Comparison of ENCODE assay signal across 28 cellular contexts in genomic region chr9:22976454-22976853, GRCh38.
DNase-seq lines count a peak whose midpoint lies in the region; ATAC-seq and TF ChIP-seq lines count a peak whose summit lies in the region.
"Had no signal": no experiment of that assay in that cellular context is flagged by ENCODE, and none has a peak within 500 bp of the region (broad histone marks: within the 10 kb centered on the region; RNA-seq: fewer than 3 reads in every experiment).

No MANE protein-coding gene starts in this region.

- H3K27me3 ChIP-seq in foreskin keratinocyte: no peaks in the 10 kb centered on the region
- no peaks in the 10 kb centered on the region for H3K27me3 ChIP-seq in psoas muscle (ENCODE audit: insufficient read depth in 3 of 3, low read length in 2 of 3)
- H3K27me3 ChIP-seq: gastrocnemius medialis, left lung, neural progenitor cell, right lobe of liver, upper lobe of left lung had no signal

- H3K4me1 ChIP-seq in foreskin keratinocyte (no peaks in the 10 kb centered on the region), psoas muscle (no peaks in the 10 kb centered on the region)
- H3K4me1 ChIP-seq: gastrocnemius medialis, left lung, right lobe of liver, upper lobe of left lung had no signal

- H3K9me3 ChIP-seq in psoas muscle: no peaks in the 10 kb centered on the region
- H3K9me3 ChIP-seq: gastrocnemius medialis, left lung, right lobe of liver, upper lobe of left lung had no signal

- no peak overlapping the region for H3K27ac ChIP-seq in foreskin keratinocyte
- H3K27ac ChIP-seq in psoas muscle: no peak overlapping the region
- H3K27ac ChIP-seq: epithelial cell of prostate, gastrocnemius medialis, left lung, neural progenitor cell, right lobe of liver, upper lobe of left lung had no signal

- no peaks in the 10 kb centered on the region for H3K36me3 Mint-ChIP-seq in activated T-helper 1 cell treated with anti-CD3 and anti-CD28 coated beads, Interleukin-12 subunit alpha, Interleukin-12 subunit beta, Interleukin-2, Interleukin-4 antibody, amounts not matched to agents 30 ng/mL and 10 ng/mL and 1 ng/mL, durations not matched to agents 14 hours and 24 hours and 36 hours (ENCODE audit: low read depth)
- H3K36me3 Mint-ChIP-seq: brain; neural progenitor cell; stimulated activated effector memory CD8-positive, alpha-beta T cell treated with anti-CD3 and anti-CD28 coated beads, Interleukin-12 subunit alpha, Interleukin-12 subunit beta, amount 100 ng/mL, for 72 hours had no signal

- DNase-seq in AG20443 (ENCODE audit: low spot score) (peak; percentile 15), LHCN-M2 (ENCODE audit: low read depth) (peak; percentile 65), dedifferentiated amniotic fluid mesenchymal stem cell (ENCODE audit: extremely low spot score) (peak; percentile 41), iris pigment epithelial cell (ENCODE audit: low read depth) (peak; percentile 1), foreskin keratinocyte (no peak), nucleus accumbens (lab: John Stamatoyannopoulos, UW) (no peak), psoas muscle (no peak)
- DNase-seq in activated T-helper 1 cell treated with anti-CD3 and anti-CD28 coated beads, Interleukin-12 subunit alpha, Interleukin-12 subunit beta, Interleukin-2, Interleukin-4 antibody, amounts not matched to agents 30 ng/mL and 10 ng/mL and 1 ng/mL, durations not matched to agents 14 hours and 24 hours and 36 hours (ENCODE audit: low spot score): no peak
- DNase-seq: activated effector memory CD4-positive, alpha-beta T cell treated with anti-CD3 and anti-CD28 coated beads, Interleukin-2, amount 50 U/mL, for 16 hours; activated T-cell treated with anti-CD3 and anti-CD28 coated beads for 4 hours; Calu3; DND-41; gastrocnemius medialis; left lung; mesendoderm; NCI-H1436; NCI-H2107; NCI-H446; posterior cingulate gyrus; right lobe of liver; stimulated activated CD4-positive, alpha-beta T cell treated with anti-CD3 and anti-CD28 coated beads, Interleukin-4, amount 100 ng/mL, for 24 hours; upper lobe of left lung had no signal

- no peaks in the 10 kb centered on the region for H3K36me3 ChIP-seq in psoas muscle (ENCODE audit: insufficient read depth in 1 of 2, low read depth in 1 of 2)
- H3K36me3 ChIP-seq: gastrocnemius medialis, left lung, neural progenitor cell, right lobe of liver, upper lobe of left lung had no signal

- no peak overlapping the region for H3K4me3 Mint-ChIP-seq in activated T-helper 1 cell treated with anti-CD3 and anti-CD28 coated beads, Interleukin-12 subunit alpha, Interleukin-12 subunit beta, Interleukin-2, Interleukin-4 antibody, amounts not matched to agents 30 ng/mL and 10 ng/mL and 1 ng/mL, durations not matched to agents 14 hours and 24 hours and 36 hours
- H3K4me3 Mint-ChIP-seq: brain; neural progenitor cell; stimulated activated effector memory CD8-positive, alpha-beta T cell treated with anti-CD3 and anti-CD28 coated beads, Interleukin-12 subunit alpha, Interleukin-12 subunit beta, amount 100 ng/mL, for 72 hours; T-helper 2 cell treated with Interferon-gamma antibody and Interleukin-4, amounts not matched to agents 5 μg/mL and 100 μg/mL, for 36 hours had no signal

- peaks cover 5% of the 10 kb centered on the region for H3K9me3 Mint-ChIP-seq in activated T-helper 1 cell treated with anti-CD3 and anti-CD28 coated beads, Interleukin-12 subunit alpha, Interleukin-12 subunit beta, Interleukin-2, Interleukin-4 antibody, amounts not matched to agents 30 ng/mL and 10 ng/mL and 1 ng/mL, durations not matched to agents 14 hours and 24 hours and 36 hours
- H3K9me3 Mint-ChIP-seq: brain, neural progenitor cell had no signal

- H3K4me3 ChIP-seq in psoas muscle: no peak overlapping the region
- H3K4me3 ChIP-seq: gastrocnemius medialis, left lung, neural progenitor cell, right lobe of liver, upper lobe of left lung had no signal

- intact Hi-C loops in activated T-helper 1 cell treated with anti-CD3 and anti-CD28 coated beads, Interleukin-12 subunit alpha, Interleukin-12 subunit beta, Interleukin-2, Interleukin-4 antibody, amounts not matched to agents 30 ng/mL and 10 ng/mL and 1 ng/mL, durations not matched to agents 14 hours and 24 hours and 36 hours (cut with micrococcal nuclease): loop anchor here (10.0 kb wide), 1 partner anchor 62 kb away; no protein-coding TSS in a partner anchor
- intact Hi-C loops in psoas muscle (cut with DNase I): no loop called here

- no peak for TF ChIP-seq CTCF in foreskin keratinocyte (conservative IDR thresholded peaks at IDR 0.05)
- TF ChIP-seq CTCF in psoas muscle (IDR thresholded peaks at IDR 0.05): no peak

- 78 to 89% (median 80%) methylated on average over 1 of the region's 1 CpG for WGBS in psoas muscle, 3 donors

- no peak overlapping the region for H3K27ac Mint-ChIP-seq in activated T-helper 1 cell treated with anti-CD3 and anti-CD28 coated beads, Interleukin-12 subunit alpha, Interleukin-12 subunit beta, Interleukin-2, Interleukin-4 antibody, amounts not matched to agents 30 ng/mL and 10 ng/mL and 1 ng/mL, durations not matched to agents 14 hours and 24 hours and 36 hours
- H3K27ac Mint-ChIP-seq: brain; neural progenitor cell; stimulated activated effector memory CD8-positive, alpha-beta T cell treated with anti-CD3 and anti-CD28 coated beads, Interleukin-12 subunit alpha, Interleukin-12 subunit beta, amount 100 ng/mL, for 72 hours; T-helper 2 cell treated with Interferon-gamma antibody and Interleukin-4, amounts not matched to agents 5 μg/mL and 100 μg/mL, for 36 hours had no signal

- no peaks in the 10 kb centered on the region for H3K27me3 Mint-ChIP-seq in activated T-helper 1 cell treated with anti-CD3 and anti-CD28 coated beads, Interleukin-12 subunit alpha, Interleukin-12 subunit beta, Interleukin-2, Interleukin-4 antibody, amounts not matched to agents 30 ng/mL and 10 ng/mL and 1 ng/mL, durations not matched to agents 14 hours and 24 hours and 36 hours (ENCODE audit: insufficient read depth)
- H3K27me3 Mint-ChIP-seq: brain had no signal

- no peak for ATAC-seq in foreskin keratinocyte
- ATAC-seq in psoas muscle: no peak
- ATAC-seq: gastrocnemius medialis; left lung; right lobe of liver; Right ventricle myocardium inferior; stimulated activated effector memory CD8-positive, alpha-beta T cell treated with anti-CD3 and anti-CD28 coated beads, Interleukin-12 subunit alpha, Interleukin-12 subunit beta, amount 100 ng/mL, for 72 hours had no signal

- H3K4me1 Mint-ChIP-seq in activated T-helper 1 cell treated with anti-CD3 and anti-CD28 coated beads, Interleukin-12 subunit alpha, Interleukin-12 subunit beta, Interleukin-2, Interleukin-4 antibody, amounts not matched to agents 30 ng/mL and 10 ng/mL and 1 ng/mL, durations not matched to agents 14 hours and 24 hours and 36 hours (ENCODE audit: low read depth): no peaks in the 10 kb centered on the region
- H3K4me1 Mint-ChIP-seq: brain; neural progenitor cell; stimulated activated effector memory CD8-positive, alpha-beta T cell treated with anti-CD3 and anti-CD28 coated beads, Interleukin-12 subunit alpha, Interleukin-12 subunit beta, amount 100 ng/mL, for 72 hours had no signal

Comparison
In these comparisons a context has a peak if more than half of its experiments do, and no peak if none do; other contexts are left out.
1. DNase-seq: peak in AG20443 (single experiment), LHCN-M2 (single experiment), dedifferentiated amniotic fluid mesenchymal stem cell (single experiment) and iris pigment epithelial cell (single experiment); none in foreskin keratinocyte (0 of 2), activated T-helper 1 cell treated with anti-CD3 and anti-CD28 coated beads, Interleukin-12 subunit alpha, Interleukin-12 subunit beta, Interleukin-2, Interleukin-4 antibody, amounts not matched to agents 30 ng/mL and 10 ng/mL and 1 ng/mL, durations not matched to agents 14 hours and 24 hours and 36 hours (single experiment), nucleus accumbens (0 of 56) and psoas muscle (0 of 2).